In the genomic region with DNA sequence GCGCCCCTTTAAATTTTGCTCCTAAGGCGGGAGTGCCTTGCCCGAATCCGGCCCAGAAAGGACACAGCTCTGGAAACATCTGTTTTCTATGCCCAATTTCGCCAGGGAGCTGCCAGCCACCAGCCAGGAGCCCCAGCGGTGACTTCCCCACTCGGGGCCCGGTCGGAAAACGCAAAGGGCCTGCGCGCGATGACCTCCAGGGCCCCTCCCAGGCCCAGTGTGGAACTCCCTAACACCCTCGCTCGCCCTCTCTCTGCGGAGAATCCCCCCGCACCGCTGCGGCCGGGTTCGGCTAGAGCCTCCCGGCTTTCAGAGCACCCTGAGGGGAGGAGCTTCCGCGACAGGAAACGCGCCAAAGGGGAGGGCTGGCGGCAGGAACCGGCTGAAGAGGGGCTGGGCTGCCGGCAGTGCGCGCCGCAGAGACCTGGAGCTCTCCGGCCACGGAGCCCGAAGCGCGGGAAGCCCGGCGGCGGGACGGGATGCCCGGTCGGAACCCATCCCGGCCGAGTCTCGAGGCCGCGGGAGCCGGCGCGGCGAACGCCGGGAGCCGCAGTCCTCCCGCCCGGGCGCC, we compare ENCODE assay signal across 1 cellular context.
TF ChIP-seq lines count a peak whose summit lies in the region.

No MANE protein-coding gene starts in this region.

TF ChIP-seq in HEK293, 187 proteins besides CTCF, POLR2A, EP300 and RAD21 (continued from another document and continues in another):
- TF ChIP-seq ZNF140 (tag by site-specific recombination; IDR thresholded peaks at IDR 0.05) (no peak), ZEB2 (tag by site-specific recombination; IDR thresholded peaks at IDR 0.05) (no peak), ZNF621 (tag by site-specific recombination; IDR thresholded peaks at IDR 0.05) (no peak), KLF16 (tag by site-specific recombination; IDR thresholded peaks at IDR 0.05) (no peak), ZNF776 (tag by site-specific recombination; IDR thresholded peaks at IDR 0.05; ENCODE audit: borderline replicate concordance) (no peak), IKZF3 (tag by site-specific recombination; IDR thresholded peaks at IDR 0.05) (peak; percentile 54), ZNF121 (tag by site-specific recombination; IDR thresholded peaks at IDR 0.05) (no peak), ZBTB21 (tag by site-specific recombination; IDR thresholded peaks at IDR 0.05) (no peak), ZNF19 (tag by site-specific recombination; IDR thresholded peaks at IDR 0.05; ENCODE audit: low read depth) (no peak), ZNF629 (tag by site-specific recombination; IDR thresholded peaks at IDR 0.05) (no peak; the same call in 1 of the 2 replicates), SCRT1 (tag by site-specific recombination; IDR thresholded peaks at IDR 0.05; ENCODE audit: borderline replicate concordance) (no peak), ZNF624 (tag by site-specific recombination; IDR thresholded peaks at IDR 0.05) (no peak), TCF7L2 (IDR thresholded peaks at IDR 0.05; ENCODE audit: borderline replicate concordance, low read depth, low read length) (no peak), ZNF175 (tag by site-specific recombination; IDR thresholded peaks at IDR 0.05) (no peak), ZNF350 (tag by site-specific recombination; IDR thresholded peaks at IDR 0.05) (no peak), GLI2 (tag by site-specific recombination; IDR thresholded peaks at IDR 0.05; ENCODE audit: borderline replicate concordance, low read depth) (no peak), ZNF292 (tag by site-specific recombination; IDR thresholded peaks at IDR 0.05; ENCODE audit: borderline replicate concordance, low read depth) (no peak), ZNF366 (tag by site-specific recombination; conservative IDR thresholded peaks at IDR 0.05) (no peak), ZNF747 (tag by site-specific recombination; IDR thresholded peaks at IDR 0.05) (no peak), ZNF416 (tag by site-specific recombination; IDR thresholded peaks at IDR 0.05) (no peak), ZNF600 (tag by site-specific recombination; IDR thresholded peaks at IDR 0.05) (peak; percentile 91), ZNF843 (tag by site-specific recombination; IDR thresholded peaks at IDR 0.05) (no peak), ZNF174 (tag by site-specific recombination; IDR thresholded peaks at IDR 0.05) (no peak), ZNF266 (tag by site-specific recombination; IDR thresholded peaks at IDR 0.05; ENCODE audit: low read depth) (no peak), KLF10 (tag by site-specific recombination; IDR thresholded peaks at IDR 0.05) (peak; percentile 71), ZNF10 (tag by site-specific recombination; IDR thresholded peaks at IDR 0.05) (no peak; the same call in 1 of the 2 replicates), ZNF707 (tag by site-specific recombination; IDR thresholded peaks at IDR 0.05) (no peak), ZNF701 (tag by site-specific recombination; IDR thresholded peaks at IDR 0.05) (no peak), TRIM28 (IDR thresholded peaks at IDR 0.05; ENCODE audit: borderline replicate concordance, low read length) (no peak; the same call in 1 of the 2 replicates), ZNF302 (tag by site-specific recombination; IDR thresholded peaks at IDR 0.05; ENCODE audit: low read depth) (no peak), ZNF768 (tag by site-specific recombination; IDR thresholded peaks at IDR 0.05) (no peak), ZFHX2 (tag by site-specific recombination; conservative IDR thresholded peaks at IDR 0.05) (no peak), ZNF830 (tag by site-specific recombination; IDR thresholded peaks at IDR 0.05; ENCODE audit: low read depth) (no peak)
- TF ChIP-seq, protein P1, sequence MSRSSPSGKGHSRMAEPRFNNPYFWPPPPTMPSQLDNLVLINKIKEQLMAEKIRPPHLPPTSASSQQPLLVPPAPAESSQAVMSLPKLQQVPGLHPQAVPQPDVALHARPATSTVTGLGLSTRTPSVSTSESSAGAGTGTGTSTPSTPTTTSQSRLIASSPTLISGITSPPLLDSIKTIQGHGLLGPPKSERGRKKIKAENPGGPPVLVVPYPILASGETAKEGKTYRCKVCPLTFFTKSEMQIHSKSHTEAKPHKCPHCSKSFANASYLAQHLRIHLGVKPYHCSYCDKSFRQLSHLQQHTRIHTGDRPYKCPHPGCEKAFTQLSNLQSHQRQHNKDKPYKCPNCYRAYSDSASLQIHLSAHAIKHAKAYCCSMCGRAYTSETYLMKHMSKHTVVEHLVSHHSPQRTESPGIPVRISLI (tag by site-specific recombination; IDR thresholded peaks at IDR 0.05), result no peak
- TF ChIP-seq, protein P2, sequence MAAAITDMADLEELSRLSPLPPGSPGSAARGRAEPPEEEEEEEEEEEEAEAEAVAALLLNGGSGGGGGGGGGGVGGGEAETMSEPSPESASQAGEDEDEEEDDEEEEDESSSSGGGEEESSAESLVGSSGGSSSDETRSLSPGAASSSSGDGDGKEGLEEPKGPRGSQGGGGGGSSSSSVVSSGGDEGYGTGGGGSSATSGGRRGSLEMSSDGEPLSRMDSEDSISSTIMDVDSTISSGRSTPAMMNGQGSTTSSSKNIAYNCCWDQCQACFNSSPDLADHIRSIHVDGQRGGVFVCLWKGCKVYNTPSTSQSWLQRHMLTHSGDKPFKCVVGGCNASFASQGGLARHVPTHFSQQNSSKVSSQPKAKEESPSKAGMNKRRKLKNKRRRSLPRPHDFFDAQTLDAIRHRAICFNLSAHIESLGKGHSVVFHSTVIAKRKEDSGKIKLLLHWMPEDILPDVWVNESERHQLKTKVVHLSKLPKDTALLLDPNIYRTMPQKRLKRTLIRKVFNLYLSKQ (tag by site-specific recombination; IDR thresholded peaks at IDR 0.05; ENCODE audit: borderline replicate concordance), result no peak
- TF ChIP-seq, protein P3, sequence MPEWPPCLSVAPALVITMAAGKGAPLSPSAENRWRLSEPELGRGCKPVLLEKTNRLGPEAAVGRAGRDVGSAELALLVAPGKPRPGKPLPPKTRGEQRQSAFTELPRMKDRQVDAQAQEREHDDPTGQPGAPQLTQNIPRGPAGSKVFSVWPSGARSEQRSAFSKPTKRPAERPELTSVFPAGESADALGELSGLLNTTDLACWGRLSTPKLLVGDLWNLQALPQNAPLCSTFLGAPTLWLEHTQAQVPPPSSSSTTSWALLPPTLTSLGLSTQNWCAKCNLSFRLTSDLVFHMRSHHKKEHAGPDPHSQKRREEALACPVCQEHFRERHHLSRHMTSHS (tag by site-specific recombination; IDR thresholded peaks at IDR 0.05), result no peak
- TF ChIP-seq, protein P4, sequence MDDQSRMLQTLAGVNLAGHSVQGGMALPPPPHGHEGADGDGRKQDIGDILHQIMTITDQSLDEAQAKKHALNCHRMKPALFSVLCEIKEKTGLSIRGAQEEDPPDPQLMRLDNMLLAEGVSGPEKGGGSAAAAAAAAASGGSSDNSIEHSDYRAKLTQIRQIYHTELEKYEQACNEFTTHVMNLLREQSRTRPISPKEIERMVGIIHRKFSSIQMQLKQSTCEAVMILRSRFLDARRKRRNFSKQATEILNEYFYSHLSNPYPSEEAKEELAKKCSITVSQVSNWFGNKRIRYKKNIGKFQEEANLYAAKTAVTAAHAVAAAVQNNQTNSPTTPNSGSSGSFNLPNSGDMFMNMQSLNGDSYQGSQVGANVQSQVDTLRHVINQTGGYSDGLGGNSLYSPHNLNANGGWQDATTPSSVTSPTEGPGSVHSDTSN (CRISPR knock-in tag; IDR thresholded peaks at IDR 0.05), result no peak; the same call in 1 of the 2 replicates
- TF ChIP-seq, protein P5, sequence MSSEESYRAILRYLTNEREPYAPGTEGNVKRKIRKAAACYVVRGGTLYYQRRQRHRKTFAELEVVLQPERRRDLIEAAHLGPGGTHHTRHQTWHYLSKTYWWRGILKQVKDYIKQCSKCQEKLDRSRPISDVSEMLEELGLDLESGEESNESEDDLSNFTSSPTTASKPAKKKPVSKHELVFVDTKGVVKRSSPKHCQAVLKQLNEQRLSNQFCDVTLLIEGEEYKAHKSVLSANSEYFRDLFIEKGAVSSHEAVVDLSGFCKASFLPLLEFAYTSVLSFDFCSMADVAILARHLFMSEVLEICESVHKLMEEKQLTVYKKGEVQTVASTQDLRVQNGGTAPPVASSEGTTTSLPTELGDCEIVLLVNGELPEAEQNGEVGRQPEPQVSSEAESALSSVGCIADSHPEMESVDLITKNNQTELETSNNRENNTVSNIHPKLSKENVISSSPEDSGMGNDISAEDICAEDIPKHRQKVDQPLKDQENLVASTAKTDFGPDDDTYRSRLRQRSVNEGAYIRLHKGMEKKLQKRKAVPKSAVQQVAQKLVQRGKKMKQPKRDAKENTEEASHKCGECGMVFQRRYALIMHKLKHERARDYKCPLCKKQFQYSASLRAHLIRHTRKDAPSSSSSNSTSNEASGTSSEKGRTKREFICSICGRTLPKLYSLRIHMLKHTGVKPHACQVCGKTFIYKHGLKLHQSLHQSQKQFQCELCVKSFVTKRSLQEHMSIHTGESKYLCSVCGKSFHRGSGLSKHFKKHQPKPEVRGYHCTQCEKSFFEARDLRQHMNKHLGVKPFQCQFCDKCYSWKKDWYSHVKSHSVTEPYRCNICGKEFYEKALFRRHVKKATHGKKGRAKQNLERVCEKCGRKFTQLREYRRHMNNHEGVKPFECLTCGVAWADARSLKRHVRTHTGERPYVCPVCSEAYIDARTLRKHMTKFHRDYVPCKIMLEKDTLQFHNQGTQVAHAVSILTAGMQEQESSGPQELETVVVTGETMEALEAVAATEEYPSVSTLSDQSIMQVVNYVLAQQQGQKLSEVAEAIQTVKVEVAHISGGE (tag by site-specific recombination; conservative IDR thresholded peaks at IDR 0.05; ENCODE audit: low read depth), result peak; percentile 65
- TF ChIP-seq, protein P6, sequence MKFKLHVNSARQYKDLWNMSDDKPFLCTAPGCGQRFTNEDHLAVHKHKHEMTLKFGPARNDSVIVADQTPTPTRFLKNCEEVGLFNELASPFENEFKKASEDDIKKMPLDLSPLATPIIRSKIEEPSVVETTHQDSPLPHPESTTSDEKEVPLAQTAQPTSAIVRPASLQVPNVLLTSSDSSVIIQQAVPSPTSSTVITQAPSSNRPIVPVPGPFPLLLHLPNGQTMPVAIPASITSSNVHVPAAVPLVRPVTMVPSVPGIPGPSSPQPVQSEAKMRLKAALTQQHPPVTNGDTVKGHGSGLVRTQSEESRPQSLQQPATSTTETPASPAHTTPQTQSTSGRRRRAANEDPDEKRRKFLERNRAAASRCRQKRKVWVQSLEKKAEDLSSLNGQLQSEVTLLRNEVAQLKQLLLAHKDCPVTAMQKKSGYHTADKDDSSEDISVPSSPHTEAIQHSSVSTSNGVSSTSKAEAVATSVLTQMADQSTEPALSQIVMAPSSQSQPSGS (tag by site-specific recombination; IDR thresholded peaks at IDR 0.05; ENCODE audit: low read depth), result no peak
- TF ChIP-seq, protein P7, sequence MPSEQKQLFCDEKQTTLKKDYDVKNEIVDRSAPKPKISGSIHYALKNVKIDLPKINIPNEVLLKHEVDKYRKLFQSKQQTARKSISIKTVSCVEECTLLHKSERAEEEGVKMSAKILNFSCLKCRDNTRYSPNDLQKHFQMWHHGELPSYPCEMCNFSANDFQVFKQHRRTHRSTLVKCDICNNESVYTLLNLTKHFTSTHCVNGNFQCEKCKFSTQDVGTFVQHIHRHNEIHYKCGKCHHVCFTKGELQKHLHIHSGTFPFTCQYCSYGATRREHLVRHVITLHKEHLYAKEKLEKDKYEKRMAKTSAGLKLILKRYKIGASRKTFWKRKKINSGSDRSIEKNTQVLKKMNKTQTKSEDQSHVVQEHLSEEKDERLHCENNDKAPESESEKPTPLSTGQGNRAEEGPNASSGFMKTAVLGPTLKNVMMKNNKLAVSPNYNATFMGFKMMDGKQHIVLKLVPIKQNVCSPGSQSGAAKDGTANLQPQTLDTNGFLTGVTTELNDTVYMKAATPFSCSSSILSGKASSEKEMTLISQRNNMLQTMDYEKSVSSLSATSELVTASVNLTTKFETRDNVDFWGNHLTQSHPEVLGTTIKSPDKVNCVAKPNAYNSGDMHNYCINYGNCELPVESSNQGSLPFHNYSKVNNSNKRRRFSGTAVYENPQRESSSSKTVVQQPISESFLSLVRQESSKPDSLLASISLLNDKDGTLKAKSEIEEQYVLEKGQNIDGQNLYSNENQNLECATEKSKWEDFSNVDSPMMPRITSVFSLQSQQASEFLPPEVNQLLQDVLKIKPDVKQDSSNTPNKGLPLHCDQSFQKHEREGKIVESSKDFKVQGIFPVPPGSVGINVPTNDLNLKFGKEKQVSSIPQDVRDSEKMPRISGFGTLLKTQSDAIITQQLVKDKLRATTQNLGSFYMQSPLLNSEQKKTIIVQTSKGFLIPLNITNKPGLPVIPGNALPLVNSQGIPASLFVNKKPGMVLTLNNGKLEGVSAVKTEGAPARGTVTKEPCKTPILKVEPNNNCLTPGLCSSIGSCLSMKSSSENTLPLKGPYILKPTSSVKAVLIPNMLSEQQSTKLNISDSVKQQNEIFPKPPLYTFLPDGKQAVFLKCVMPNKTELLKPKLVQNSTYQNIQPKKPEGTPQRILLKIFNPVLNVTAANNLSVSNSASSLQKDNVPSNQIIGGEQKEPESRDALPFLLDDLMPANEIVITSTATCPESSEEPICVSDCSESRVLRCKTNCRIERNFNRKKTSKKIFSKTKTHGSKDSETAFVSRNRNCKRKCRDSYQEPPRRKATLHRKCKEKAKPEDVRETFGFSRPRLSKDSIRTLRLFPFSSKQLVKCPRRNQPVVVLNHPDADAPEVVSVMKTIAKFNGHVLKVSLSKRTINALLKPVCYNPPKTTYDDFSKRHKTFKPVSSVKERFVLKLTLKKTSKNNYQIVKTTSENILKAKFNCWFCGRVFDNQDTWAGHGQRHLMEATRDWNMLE (tag by site-specific recombination; conservative IDR thresholded peaks at IDR 0.05; ENCODE audit: low read depth), result no peak
- TF ChIP-seq, protein P8, sequence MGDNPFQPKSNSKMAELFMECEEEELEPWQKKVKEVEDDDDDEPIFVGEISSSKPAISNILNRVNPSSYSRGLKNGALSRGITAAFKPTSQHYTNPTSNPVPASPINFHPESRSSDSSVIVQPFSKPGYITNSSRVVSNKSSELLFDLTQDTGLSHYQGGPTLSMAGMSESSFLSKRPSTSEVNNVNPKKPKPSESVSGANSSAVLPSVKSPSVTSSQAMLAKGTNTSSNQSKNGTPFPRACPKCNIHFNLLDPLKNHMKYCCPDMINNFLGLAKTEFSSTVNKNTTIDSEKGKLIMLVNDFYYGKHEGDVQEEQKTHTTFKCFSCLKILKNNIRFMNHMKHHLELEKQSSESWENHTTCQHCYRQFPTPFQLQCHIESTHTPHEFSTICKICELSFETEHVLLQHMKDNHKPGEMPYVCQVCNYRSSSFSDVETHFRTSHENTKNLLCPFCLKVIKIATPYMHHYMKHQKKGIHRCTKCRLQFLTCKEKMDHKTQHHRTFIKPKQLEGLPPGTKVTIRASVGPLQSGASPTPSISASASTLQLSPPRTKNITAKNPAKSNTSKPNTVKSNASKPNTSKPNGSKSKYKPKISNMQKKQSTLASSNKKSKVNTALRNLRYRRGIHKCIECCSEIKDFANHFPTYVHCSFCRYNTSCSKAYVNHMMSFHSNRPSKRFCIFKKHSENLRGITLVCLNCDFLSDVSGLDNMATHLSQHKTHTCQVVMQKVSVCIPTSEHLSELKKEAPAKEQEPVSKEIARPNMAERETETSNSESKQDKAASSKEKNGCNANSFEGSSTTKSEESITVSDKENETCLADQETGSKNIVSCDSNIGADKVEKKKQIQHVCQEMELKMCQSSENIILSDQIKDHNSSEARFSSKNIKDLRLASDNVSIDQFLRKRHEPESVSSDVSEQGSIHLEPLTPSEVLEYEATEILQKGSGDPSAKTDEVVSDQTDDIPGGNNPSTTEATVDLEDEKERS (tag by site-specific recombination; IDR thresholded peaks at IDR 0.05), result no peak
